7 cellular contexts compared by ENCODE assay signal in the genomic region with DNA sequence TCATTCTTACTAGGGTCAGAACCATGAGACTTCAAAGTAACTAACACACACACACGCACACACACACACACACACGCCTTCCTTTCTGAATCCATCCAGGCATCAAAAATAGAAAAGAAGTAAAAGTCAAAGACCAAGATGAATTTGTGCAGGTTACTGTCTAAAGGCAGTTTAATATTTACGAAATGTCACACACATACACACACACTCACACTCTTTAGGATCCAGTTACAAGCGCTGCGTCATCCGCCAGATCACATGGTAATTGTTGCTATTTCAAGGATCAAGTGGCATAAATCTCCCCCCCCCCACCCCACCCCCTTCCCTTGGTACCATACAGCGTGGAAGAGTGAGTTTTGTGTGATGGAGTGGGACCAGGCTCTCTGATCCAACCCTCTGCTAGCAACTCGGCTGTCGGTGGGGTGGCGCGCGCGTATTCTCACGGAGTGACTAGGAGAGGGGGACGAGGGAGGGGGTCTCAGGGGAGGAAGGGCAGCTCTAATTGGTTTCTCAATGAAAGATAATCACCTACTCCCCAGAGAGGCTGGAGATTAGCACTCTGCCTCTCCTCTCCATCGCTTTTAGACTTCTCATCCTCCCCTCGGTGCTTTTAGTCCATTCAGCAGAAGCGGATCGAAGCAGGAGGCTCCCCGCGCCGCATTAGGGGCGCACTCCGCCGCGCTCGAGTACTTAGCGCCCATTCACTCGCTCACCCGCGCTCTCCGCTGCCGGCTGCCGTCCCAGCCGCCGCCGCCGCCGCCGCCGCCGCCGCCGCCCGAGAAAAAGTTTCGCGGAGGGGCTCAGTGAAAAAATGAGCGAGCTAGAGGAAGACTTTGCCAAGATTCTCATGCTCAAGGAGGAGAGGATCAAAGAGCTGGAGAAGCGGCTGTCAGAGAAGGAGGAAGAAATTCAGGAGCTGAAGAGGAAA.
DNase-seq lines count a peak whose midpoint lies in the region; ATAC-seq and TF ChIP-seq lines count a peak whose summit lies in the region.

No MANE protein-coding gene starts in this region.

- H3K27me3 Mint-ChIP-seq in naive thymus-derived CD4-positive, alpha-beta T cell: peaks cover 44 to 62% (median 57%) of the 10 kb centered on the region in 5 donors
- peaks cover 45% of the 10 kb centered on the region for H3K27me3 Mint-ChIP-seq in activated T-helper 1 cell treated with anti-CD3 and anti-CD28 coated beads, Interleukin-12 subunit alpha, Interleukin-12 subunit beta, Interleukin-2, Interleukin-4 antibody, amounts not matched to agents 30 ng/mL and 10 ng/mL and 1 ng/mL, durations not matched to agents 14 hours and 24 hours and 36 hours (ENCODE audit: insufficient read depth)

- peak overlapping the region; percentile 69 for H3K4me3 ChIP-seq in HEK293 (ENCODE audit: low read depth, low read length)
- H3K4me3 ChIP-seq in SK-N-MC: peak overlapping the region; percentile 38; the same call in 1 of the 2 replicates
- H3K4me3 ChIP-seq in fibroblast of lung (replicated peaks in 1 of 4; ENCODE audit: control extremely low read depth in 1 of 4, insufficient read depth in 1 of 4, low read depth in 3 of 4, low read length in 4 of 4): peak overlapping the region; percentile 66 to 84 (median 70)
- no peak overlapping the region for H3K4me3 ChIP-seq in naive thymus-derived CD4-positive, alpha-beta T cell (ENCODE audit: low read length)

- CTCF ChIA-PET in HEK293 (lab: Yijun Ruan, JAX): interaction anchor here (0.6 kb wide), 2 partner anchors 9 to 42 kb away, joined by 3 to 4 read pairs; no protein-coding TSS in a partner anchor
- CTCF ChIA-PET in naive thymus-derived CD4-positive, alpha-beta T cell (lab: Charles Lee): no interaction called here

- no peaks in the 10 kb centered on the region for H4K20me1 ChIP-seq in fibroblast of lung (ENCODE audit: control insufficient read depth, extremely low read depth, insufficient read depth, low read length)

- no peak overlapping the region for H3K27ac Mint-ChIP-seq in naive thymus-derived CD4-positive, alpha-beta T cell
- H3K27ac Mint-ChIP-seq in activated T-helper 1 cell treated with anti-CD3 and anti-CD28 coated beads, Interleukin-12 subunit alpha, Interleukin-12 subunit beta, Interleukin-2, Interleukin-4 antibody, amounts not matched to agents 30 ng/mL and 10 ng/mL and 1 ng/mL, durations not matched to agents 14 hours and 24 hours and 36 hours: no peak overlapping the region

- H3K4me2 ChIP-seq in fibroblast of lung (ENCODE audit: extremely low read depth, insufficient read depth, low read length): peak overlapping the region; percentile 91

- H3K27me3 ChIP-seq in fibroblast of lung (ENCODE audit: control insufficient read depth, insufficient read depth, low read length): no peaks in the 10 kb centered on the region
- peaks cover 7 to 11% of the 10 kb centered on the region in 2 donors for H3K27me3 ChIP-seq in naive thymus-derived CD4-positive, alpha-beta T cell (ENCODE audit: control insufficient read depth in 2 of 2, insufficient read depth in 2 of 2, low read length in 2 of 2)

- H3K9me3 ChIP-seq in HEK293 (ENCODE audit: control insufficient read depth, insufficient read depth, low read depth, low read length) (no peaks in the 10 kb centered on the region), SK-N-MC (ENCODE audit: low read depth, low read length) (no peaks in the 10 kb centered on the region), fibroblast of lung (ENCODE audit: control insufficient read depth, insufficient read depth, low read depth, low read length) (no peaks in the 10 kb centered on the region)
- no peaks in the 10 kb centered on the region for H3K9me3 ChIP-seq in naive thymus-derived CD4-positive, alpha-beta T cell (ENCODE audit: control insufficient read depth in 2 of 3, low read length in 3 of 3)

- peaks cover 7% of the 10 kb centered on the region for H3K4me1 ChIP-seq in HEK293 (ENCODE audit: control insufficient read depth, insufficient read depth, low read length)
- peaks cover 7% of the 10 kb centered on the region for H3K4me1 ChIP-seq in fibroblast of lung (ENCODE audit: control insufficient read depth, extremely low read depth, insufficient read depth, low read length)
- no peaks in the 10 kb centered on the region for H3K4me1 ChIP-seq in naive thymus-derived CD4-positive, alpha-beta T cell (ENCODE audit: control insufficient read depth in 2 of 2, insufficient read depth in 2 of 2, low read length in 2 of 2)

- H3K4me3 Mint-ChIP-seq in naive thymus-derived CD4-positive, alpha-beta T cell: peak overlapping the region in 9 of 10 donors; percentile 29 to 74 (median 60)
- no peak overlapping the region for H3K4me3 Mint-ChIP-seq in activated T-helper 1 cell treated with anti-CD3 and anti-CD28 coated beads, Interleukin-12 subunit alpha, Interleukin-12 subunit beta, Interleukin-2, Interleukin-4 antibody, amounts not matched to agents 30 ng/mL and 10 ng/mL and 1 ng/mL, durations not matched to agents 14 hours and 24 hours and 36 hours

- H3K36me3 Mint-ChIP-seq in naive thymus-derived CD4-positive, alpha-beta T cell: no peaks in the 10 kb centered on the region
- H3K36me3 Mint-ChIP-seq in activated T-helper 1 cell treated with anti-CD3 and anti-CD28 coated beads, Interleukin-12 subunit alpha, Interleukin-12 subunit beta, Interleukin-2, Interleukin-4 antibody, amounts not matched to agents 30 ng/mL and 10 ng/mL and 1 ng/mL, durations not matched to agents 14 hours and 24 hours and 36 hours (ENCODE audit: low read depth): no peaks in the 10 kb centered on the region

- H3K79me2 ChIP-seq in fibroblast of lung (ENCODE audit: control insufficient read depth, insufficient read depth, low read length): peaks cover 20% of the 10 kb centered on the region

- DNase-seq in SK-N-MC (ENCODE audit: low read depth, low spot score) (no peak), fibroblast of lung (ENCODE audit: low read depth in 2 of 2) (peak; percentile 73 to 97)
- no peak for DNase-seq in naive thymus-derived CD4-positive, alpha-beta T cell
- no peak for DNase-seq in activated T-helper 1 cell treated with anti-CD3 and anti-CD28 coated beads, Interleukin-12 subunit alpha, Interleukin-12 subunit beta, Interleukin-2, Interleukin-4 antibody, amounts not matched to agents 30 ng/mL and 10 ng/mL and 1 ng/mL, durations not matched to agents 14 hours and 24 hours and 36 hours (ENCODE audit: low spot score)
- no peak for DNase-seq in effector CD4-positive, alpha-beta T cell
- DNase-seq in activated effector memory CD4-positive, alpha-beta T cell treated with Interleukin-2 at 50 U/mL for 16 hours: no peak

- H3K4me1 Mint-ChIP-seq in naive thymus-derived CD4-positive, alpha-beta T cell: peaks cover 0 to 23% (median 8%) of the 10 kb centered on the region in 7 donors
- H3K4me1 Mint-ChIP-seq in activated T-helper 1 cell treated with anti-CD3 and anti-CD28 coated beads, Interleukin-12 subunit alpha, Interleukin-12 subunit beta, Interleukin-2, Interleukin-4 antibody, amounts not matched to agents 30 ng/mL and 10 ng/mL and 1 ng/mL, durations not matched to agents 14 hours and 24 hours and 36 hours (ENCODE audit: low read depth): no peaks in the 10 kb centered on the region

- intact Hi-C loops in naive thymus-derived CD4-positive, alpha-beta T cell (cut with micrococcal nuclease): no loop called here
- intact Hi-C loops in activated T-helper 1 cell treated with anti-CD3 and anti-CD28 coated beads, Interleukin-12 subunit alpha, Interleukin-12 subunit beta, Interleukin-2, Interleukin-4 antibody, amounts not matched to agents 30 ng/mL and 10 ng/mL and 1 ng/mL, durations not matched to agents 14 hours and 24 hours and 36 hours (cut with micrococcal nuclease): no loop called here

- TF ChIP-seq CTCF in HEK293 (tag by site-specific recombination; IDR thresholded peaks at IDR 0.05) (0 out of 2 replicates have a peak, but pooled peaks have one; percentile 37), fibroblast of lung (conservative IDR thresholded peaks at IDR 0.05 in 1 of 2, IDR thresholded peaks at IDR 0.05 in 1 of 2; ENCODE audit: low read depth in 1 of 2, low read length in 2 of 2) (no peak)

- H3K9ac ChIP-seq in SK-N-MC (ENCODE audit: insufficient read length) (no peak overlapping the region), fibroblast of lung (ENCODE audit: insufficient read depth, low read length) (peak overlapping the region; percentile 85)

- H3K36me3 ChIP-seq in HEK293 (ENCODE audit: control insufficient read depth in 2 of 2, insufficient read depth in 1 of 2, low read length in 2 of 2) (no peaks in the 10 kb centered on the region), SK-N-MC (ENCODE audit: insufficient read depth, low read length) (no peaks in the 10 kb centered on the region), fibroblast of lung (ENCODE audit: control insufficient read depth, insufficient read depth, low read length) (no peaks in the 10 kb centered on the region)
- no peaks in the 10 kb centered on the region for H3K36me3 ChIP-seq in naive thymus-derived CD4-positive, alpha-beta T cell (ENCODE audit: control insufficient read depth in 2 of 3, insufficient read depth in 3 of 3, low read length in 3 of 3)

- peaks cover 0 to 3% (median 0%) of the 10 kb centered on the region in 11 donors for H3K9me3 Mint-ChIP-seq in naive thymus-derived CD4-positive, alpha-beta T cell
- H3K9me3 Mint-ChIP-seq in activated T-helper 1 cell treated with anti-CD3 and anti-CD28 coated beads, Interleukin-12 subunit alpha, Interleukin-12 subunit beta, Interleukin-2, Interleukin-4 antibody, amounts not matched to agents 30 ng/mL and 10 ng/mL and 1 ng/mL, durations not matched to agents 14 hours and 24 hours and 36 hours: no peaks in the 10 kb centered on the region

- H3K27ac ChIP-seq in HEK293 (ENCODE audit: extremely low read depth, low read depth, low read length): peak overlapping the region; percentile 89
- no peak overlapping the region for H3K27ac ChIP-seq in SK-N-MC
- peak overlapping the region; percentile 86 for H3K27ac ChIP-seq in fibroblast of lung (ENCODE audit: insufficient read depth, low read length)
- no peak overlapping the region for H3K27ac ChIP-seq in naive thymus-derived CD4-positive, alpha-beta T cell (ENCODE audit: low read depth, low read length)

- POLR2A ChIA-PET in HEK293 (lab: Yijun Ruan, JAX): interaction anchor here (1.0 kb wide), 1 partner anchor 9 kb away, joined by 3 read pairs; no protein-coding TSS in a partner anchor
- POLR2A ChIA-PET in naive thymus-derived CD4-positive, alpha-beta T cell (lab: Charles Lee): no interaction called here

- no peak for ATAC-seq in naive thymus-derived CD4-positive, alpha-beta T cell

- H2AFZ ChIP-seq in fibroblast of lung (ENCODE audit: low read length): peak overlapping the region; percentile 55

TF ChIP-seq in HEK293, 187 proteins besides CTCF, POLR2A, EP300 and RAD21 (continues in another document):
- TF ChIP-seq HOXA7 (CRISPR knock-in tag; IDR thresholded peaks at IDR 0.05; ENCODE audit: borderline replicate concordance): no peak

Comparison
In these comparisons a context has a peak if more than half of its experiments do, and no peak if none do; other contexts are left out.
1. H3K27ac ChIP-seq: peak in HEK293 (single experiment) and fibroblast of lung (single experiment); none in SK-N-MC (single experiment) and naive thymus-derived CD4-positive, alpha-beta T cell (single experiment).
2. DNase-seq: peak in fibroblast of lung (2 of 2); none in SK-N-MC (single experiment), naive thymus-derived CD4-positive, alpha-beta T cell (0 of 9), activated T-helper 1 cell treated with anti-CD3 and anti-CD28 coated beads, Interleukin-12 subunit alpha, Interleukin-12 subunit beta, Interleukin-2, Interleukin-4 antibody, amounts not matched to agents 30 ng/mL and 10 ng/mL and 1 ng/mL, durations not matched to agents 14 hours and 24 hours and 36 hours (single experiment), effector CD4-positive, alpha-beta T cell (single experiment) and activated effector memory CD4-positive, alpha-beta T cell treated with Interleukin-2 at 50 U/mL for 16 hours (single experiment).